In genomic region chr19:58304748-58305064, GRCh38 we compare ENCODE assay signal across 6 cellular contexts. TPM values are rescaled to one million over a fixed set of nuclear protein-coding genes. Genes with fewer than 3 reads are reported as not detected.
A peak's percentile ranks its signal among the peaks of the same experiment; 100 is the strongest.
DNase-seq lines count a peak whose midpoint lies in the region; ATAC-seq, FAIRE-seq and TF ChIP-seq lines count a peak whose summit lies in the region.

No MANE protein-coding gene starts in this region.

- 22 to 32% (median 32%) methylated on average over 7 of the region's 7 CpGs for WGBS in small intestine, 3 donors

- peaks cover 39% of the 10 kb centered on the region for H3K4me1 Mint-ChIP-seq in activated CD8-positive, alpha-beta memory T cell treated with anti-CD3 and anti-CD28 coated beads, Interleukin-2, amount 10 ng/mL, durations not matched to agents 7 days and 5 days

- H3K9me3 ChIP-seq in small intestine (ENCODE audit: control insufficient read depth, low read depth), result no peaks in the 10 kb centered on the region

- peaks cover 8 to 14% of the 10 kb centered on the region in 2 donors for H3K36me3 ChIP-seq in small intestine (ENCODE audit: control insufficient read depth in 2 of 2, insufficient read depth in 2 of 2, low read length in 2 of 2)

- peaks cover 0 to 7% of the 10 kb centered on the region in 2 donors for H3K4me1 ChIP-seq in small intestine (ENCODE audit: control insufficient read depth in 2 of 2, insufficient read depth in 1 of 2, low read depth in 1 of 2, low read length in 1 of 2)

- CTCF ChIA-PET in activated CD8-positive, alpha-beta memory T cell treated with anti-CD3 and anti-CD28 coated beads, Interleukin-2, amount 10 ng/mL, durations not matched to agents 7 days and 5 days (lab: Charles Lee), result no interaction called here

- no peaks in the 10 kb centered on the region for H3K27me3 Mint-ChIP-seq in activated CD8-positive, alpha-beta memory T cell treated with anti-CD3 and anti-CD28 coated beads, Interleukin-2, amount 10 ng/mL, durations not matched to agents 7 days and 5 days

- H3K27ac Mint-ChIP-seq in activated CD8-positive, alpha-beta memory T cell treated with anti-CD3 and anti-CD28 coated beads, Interleukin-2, amount 10 ng/mL, durations not matched to agents 7 days and 5 days, result peak overlapping the region; percentile 100

- H3K36me3 Mint-ChIP-seq in activated CD8-positive, alpha-beta memory T cell treated with anti-CD3 and anti-CD28 coated beads, Interleukin-2, amount 10 ng/mL, durations not matched to agents 7 days and 5 days, result peaks cover 77% of the 10 kb centered on the region

- peak overlapping the region; percentile 82 to 85 for H3K27ac ChIP-seq in small intestine (ENCODE audit: low read depth in 1 of 2, low read length in 1 of 2)

- H3K9me3 Mint-ChIP-seq in activated CD8-positive, alpha-beta memory T cell treated with anti-CD3 and anti-CD28 coated beads, Interleukin-2, amount 10 ng/mL, durations not matched to agents 7 days and 5 days (ENCODE audit: low read depth), result peaks cover 7% of the 10 kb centered on the region

- ATAC-seq in activated CD8-positive, alpha-beta memory T cell treated with anti-CD3 and anti-CD28 coated beads, Interleukin-2, amount 10 ng/mL, durations not matched to agents 7 days and 5 days, result no peak

- no peak for TF ChIP-seq CTCF in epithelial cell of esophagus (IDR thresholded peaks at IDR 0.05; ENCODE audit: insufficient read depth, low read depth, low read length, missing control alignments)

- DNase-seq in activated CD8-positive, alpha-beta memory T cell treated with anti-CD3 and anti-CD28 coated beads, Interleukin-2, amount 10 ng/mL, durations not matched to agents 7 days and 5 days, result no peak
- DNase-seq in activated CD8-positive, alpha-beta memory T cell treated with anti-CD3 and anti-CD28 coated beads for 24 hours, result no peak
- no peak for DNase-seq in epithelial cell of esophagus (ENCODE audit: low read depth)
- no peak for DNase-seq in small intestine
- DNase-seq in LoVo (ENCODE audit: low spot score), result no peak
- DNase-seq in NCI-H774 (lab: John Stamatoyannopoulos, UW), result no peak

- H3K27me3 ChIP-seq in small intestine (ENCODE audit: control insufficient read depth in 2 of 2, insufficient read depth in 2 of 2, low read length in 2 of 2), result no peaks in the 10 kb centered on the region

- peak overlapping the region; percentile 84 for H3K4me3 ChIP-seq in epithelial cell of esophagus (ENCODE audit: low read length)
- peak overlapping the region; percentile 73 to 81 for H3K4me3 ChIP-seq in small intestine (ENCODE audit: low read depth in 1 of 2, low read length in 2 of 2)

- no peak for FAIRE-seq in small intestine (lab: Jason Lieb, UNC)

- peak overlapping the region; percentile 99 for H3K4me3 Mint-ChIP-seq in activated CD8-positive, alpha-beta memory T cell treated with anti-CD3 and anti-CD28 coated beads, Interleukin-2, amount 10 ng/mL, durations not matched to agents 7 days and 5 days

RNA-seq across cellular contexts. Expression of gene ERVK3-1, which starts 0.5 kb away (rescaled TPM):
- 10 to 100 TPM; 78.3 to 82.7 TPM for total RNA-seq in activated CD8-positive, alpha-beta memory T cell treated with anti-CD3 and anti-CD28 coated beads, Interleukin-2, amount 10 ng/mL, durations not matched to agents 7 days and 5 days
- 10 to 100 TPM; 34.8 to 53.9 (median 53.8) TPM for polyA plus RNA-seq in small intestine

RNA-seq across cellular contexts. Expression of gene ZSCAN22, which starts 22.1 kb away (rescaled TPM):
- 1 to 10 TPM; 4.4 to 6.3 TPM for total RNA-seq in activated CD8-positive, alpha-beta memory T cell treated with anti-CD3 and anti-CD28 coated beads, Interleukin-2, amount 10 ng/mL, durations not matched to agents 7 days and 5 days
- 1 to 10 TPM in 1 of 3 donors, under 1 TPM in 2; 0.67 to 1.1 (median 0.97) TPM for polyA plus RNA-seq in small intestine

RNA-seq across cellular contexts. Expression of gene ZNF8, which starts 26.0 kb away (rescaled TPM):
- 1 to 10 TPM; 4.8 to 5.0 TPM for total RNA-seq in activated CD8-positive, alpha-beta memory T cell treated with anti-CD3 and anti-CD28 coated beads, Interleukin-2, amount 10 ng/mL, durations not matched to agents 7 days and 5 days
- polyA plus RNA-seq in small intestine, result 1 to 10 TPM in 2 of 3 donors, under 1 TPM in 1; 0.54 to 1.8 (median 1.1) TPM

RNA-seq across cellular contexts. Expression of gene A1BG, which starts 48.6 kb away (rescaled TPM):
- total RNA-seq in activated CD8-positive, alpha-beta memory T cell treated with anti-CD3 and anti-CD28 coated beads, Interleukin-2, amount 10 ng/mL, durations not matched to agents 7 days and 5 days, result 10 to 100 TPM; 12.2 to 12.8 TPM
- 10 to 100 TPM in 1 of 3 donors, 1 to 10 TPM in 1, not detected in 1; 9.3 to 45.9 TPM for polyA plus RNA-seq in small intestine

RNA-seq across cellular contexts. Expression of gene ZNF497, which starts 57.8 kb away (rescaled TPM):
- under 1 TPM; 0.87 to 0.91 TPM for total RNA-seq in activated CD8-positive, alpha-beta memory T cell treated with anti-CD3 and anti-CD28 coated beads, Interleukin-2, amount 10 ng/mL, durations not matched to agents 7 days and 5 days
- polyA plus RNA-seq in small intestine, result under 1 TPM in 2 of 3 donors, not detected in 1; 0.22 to 0.82 TPM
